8 cellular contexts compared by ENCODE assay signal in genomic region chr10:68301790-68302502, GRCh38. TPM values are rescaled to one million over a fixed set of nuclear protein-coding genes. Genes with fewer than 3 reads are reported as not detected.
DNase-seq lines count a peak whose midpoint lies in the region; ATAC-seq, FAIRE-seq and TF ChIP-seq lines count a peak whose summit lies in the region.

No MANE protein-coding gene starts in this region.

- H3K9me3 ChIP-seq in A549 (no peaks in the 10 kb centered on the region), OCI-LY3 (ENCODE audit: insufficient read depth, low read length) (peaks cover 6% of the 10 kb centered on the region; the same call in 1 of the 2 replicates)

- TF ChIP-seq CTCF in A549 (IDR thresholded peaks at IDR 0.05) (peak; percentile 76), OCI-LY3 (IDR thresholded peaks at IDR 0.05; ENCODE audit: low read depth, low read length) (peak; percentile 62), mesothelial cell of epicardium (IDR thresholded peaks at IDR 0.05; ENCODE audit: unreplicated experiment) (peak; percentile 51)

- no peak overlapping the region for H3K4me3 ChIP-seq in A549
- no peak overlapping the region for H3K4me3 ChIP-seq in OCI-LY3 (ENCODE audit: low read length)

- H3K4me1 Mint-ChIP-seq in effector memory CD8-positive, alpha-beta T cell (ENCODE audit: low read depth in 2 of 2) = no peaks in the 10 kb centered on the region
- peaks cover 13% of the 10 kb centered on the region for H3K4me1 Mint-ChIP-seq in mesothelial cell of epicardium
- H3K4me1 Mint-ChIP-seq in activated CD4-positive, alpha-beta memory T cell treated with anti-CD3 and anti-CD28 coated beads, Interleukin-2, amount 10 ng/mL, durations not matched to agents 7 days and 5 days = no peaks in the 10 kb centered on the region

- peak; percentile 82 to 85 for TF ChIP-seq RAD21 in A549 (conservative IDR thresholded peaks at IDR 0.05 in 1 of 2, IDR thresholded peaks at IDR 0.05 in 1 of 2)

- POLR2A ChIA-PET in A549 (lab: Yijun Ruan, JAX) = interaction anchor here (1.3 kb wide), 1 partner anchor 71 kb away, joined by 3 read pairs; the partner anchor contains the start of gene ATOH7
- POLR2A ChIA-PET in activated CD4-positive, alpha-beta memory T cell treated with anti-CD3 and anti-CD28 coated beads, Interleukin-2, amount 10 ng/mL, durations not matched to agents 7 days and 5 days (lab: Charles Lee) = no interaction called here

- H3K27me3 Mint-ChIP-seq in effector memory CD8-positive, alpha-beta T cell = no peaks in the 10 kb centered on the region
- H3K27me3 Mint-ChIP-seq in mesothelial cell of epicardium (ENCODE audit: low read depth) = no peaks in the 10 kb centered on the region
- H3K27me3 Mint-ChIP-seq in activated CD4-positive, alpha-beta memory T cell treated with anti-CD3 and anti-CD28 coated beads, Interleukin-2, amount 10 ng/mL, durations not matched to agents 7 days and 5 days = no peaks in the 10 kb centered on the region

- H3K4me3 Mint-ChIP-seq in effector memory CD8-positive, alpha-beta T cell = no peak overlapping the region
- no peak overlapping the region for H3K4me3 Mint-ChIP-seq in mesothelial cell of epicardium
- H3K4me3 Mint-ChIP-seq in activated CD4-positive, alpha-beta memory T cell treated with anti-CD3 and anti-CD28 coated beads, Interleukin-2, amount 10 ng/mL, durations not matched to agents 7 days and 5 days = no peak overlapping the region

- peak; percentile 82 to 88; a peak in 5 of 6 replicates for ATAC-seq in A549
- ATAC-seq in HG03520 (IDR thresholded peaks at IDR 0.05; ENCODE audit: unreplicated experiment) = peak; percentile 77
- ATAC-seq in effector memory CD8-positive, alpha-beta T cell (replicated peaks) = peak; percentile 47
- ATAC-seq in GM21423 (IDR thresholded peaks at IDR 0.05; ENCODE audit: unreplicated experiment) = no peak

- TF ChIP-seq POLR2A in A549 (IDR thresholded peaks at IDR 0.05; ENCODE audit: low read length) (no peak), GM12891 (IDR thresholded peaks at IDR 0.05; ENCODE audit: low read depth, low read length) (no peak)

- CTCF ChIA-PET in A549 (lab: Yijun Ruan, JAX) = interaction anchor here (0.6 to 5.1 kb wide), 58 partner anchors 9 to 895 kb away, joined by 3 to 72 read pairs (median 5); partner anchors contain the start of genes ATOH7 and PBLD
- CTCF ChIA-PET in activated CD4-positive, alpha-beta memory T cell treated with anti-CD3 and anti-CD28 coated beads, Interleukin-2, amount 10 ng/mL, durations not matched to agents 7 days and 5 days (lab: Charles Lee) = interaction anchor here (0.6 to 4.9 kb wide), 19 partner anchors 11 to 520 kb away, joined by 3 to 44 read pairs (median 5); partner anchors contain the start of genes ATOH7 and PBLD

- H3K27ac ChIP-seq in A549 = no peak overlapping the region
- no peak overlapping the region for H3K27ac ChIP-seq in OCI-LY3 (ENCODE audit: low read length)

- peaks cover 31% of the 10 kb centered on the region for H3K4me1 ChIP-seq in A549
- H3K4me1 ChIP-seq in OCI-LY3 (ENCODE audit: low read length) = peaks cover 33% of the 10 kb centered on the region

- H2AFZ ChIP-seq in OCI-LY3 (ENCODE audit: low read depth, low read length) = no peak overlapping the region

- H4K20me1 ChIP-seq in OCI-LY3 (ENCODE audit: insufficient read depth, low read length) = no peaks in the 10 kb centered on the region

- H3K4me2 ChIP-seq in A549 (peak overlapping the region; percentile 43; the same call in 2 of the 3 replicates), OCI-LY3 (ENCODE audit: low read length) (peak overlapping the region; percentile 96)

- no peak for TF ChIP-seq EP300 in A549 (IDR thresholded peaks at IDR 0.05)

- H3K79me2 ChIP-seq in OCI-LY3 (ENCODE audit: low read length) = no peaks in the 10 kb centered on the region

- DNase-seq in A549 (ENCODE audit: low read depth in 1 of 2, low spot score in 1 of 2) = peak; percentile 53 to 72
- DNase-seq in GM12891 (ENCODE audit: insufficient read length, low spot score) = no peak
- no peak for DNase-seq in effector memory CD8-positive, alpha-beta T cell
- no peak for DNase-seq in mesothelial cell of epicardium (ENCODE audit: low spot score in 2 of 2, unreplicated experiment in 2 of 2)
- DNase-seq in activated CD4-positive, alpha-beta memory T cell treated with anti-CD3 and anti-CD28 coated beads, Interleukin-2, amount 10 ng/mL, durations not matched to agents 7 days and 5 days = no peak

- no peaks in the 10 kb centered on the region for H3K27me3 ChIP-seq in OCI-LY3 (ENCODE audit: low read depth, low read length)

- no peak overlapping the region for H3K27ac Mint-ChIP-seq in effector memory CD8-positive, alpha-beta T cell
- H3K27ac Mint-ChIP-seq in mesothelial cell of epicardium = no peak overlapping the region
- H3K27ac Mint-ChIP-seq in activated CD4-positive, alpha-beta memory T cell treated with anti-CD3 and anti-CD28 coated beads, Interleukin-2, amount 10 ng/mL, durations not matched to agents 7 days and 5 days = no peak overlapping the region

- 45% methylated on average over 6 of the region's 6 CpGs for WGBS in A549 (ENCODE audit: missing lambda C conversion rate)

- no peaks in the 10 kb centered on the region for H3K36me3 ChIP-seq in OCI-LY3 (replicated peaks; ENCODE audit: low read depth, low read length)

- H3K9me3 Mint-ChIP-seq in effector memory CD8-positive, alpha-beta T cell = no peaks in the 10 kb centered on the region
- H3K9me3 Mint-ChIP-seq in mesothelial cell of epicardium = no peaks in the 10 kb centered on the region
- H3K9me3 Mint-ChIP-seq in activated CD4-positive, alpha-beta memory T cell treated with anti-CD3 and anti-CD28 coated beads, Interleukin-2, amount 10 ng/mL, durations not matched to agents 7 days and 5 days = no peaks in the 10 kb centered on the region

- H3K9ac ChIP-seq in OCI-LY3 (ENCODE audit: low read length) = no peak overlapping the region

- no peaks in the 10 kb centered on the region for H3K36me3 Mint-ChIP-seq in effector memory CD8-positive, alpha-beta T cell (ENCODE audit: insufficient read depth)
- no peaks in the 10 kb centered on the region for H3K36me3 Mint-ChIP-seq in mesothelial cell of epicardium
- no peaks in the 10 kb centered on the region for H3K36me3 Mint-ChIP-seq in activated CD4-positive, alpha-beta memory T cell treated with anti-CD3 and anti-CD28 coated beads, Interleukin-2, amount 10 ng/mL, durations not matched to agents 7 days and 5 days (ENCODE audit: low read depth)

- FAIRE-seq in A549 (lab: Jason Lieb, UNC) (peak; percentile 61), GM12891 (lab: Jason Lieb, UNC) (peak; percentile 92)

TF ChIP-seq in A549, 52 proteins besides CTCF, POLR2A, EP300 and RAD21 (continues in another document):
- TF ChIP-seq, protein P1, sequence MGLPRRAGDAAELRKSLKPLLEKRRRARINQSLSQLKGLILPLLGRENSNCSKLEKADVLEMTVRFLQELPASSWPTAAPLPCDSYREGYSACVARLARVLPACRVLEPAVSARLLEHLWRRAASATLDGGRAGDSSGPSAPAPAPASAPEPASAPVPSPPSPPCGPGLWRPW (IDR thresholded peaks at IDR 0.05) = no peak
- no peak for TF ChIP-seq NR3C1 (IDR thresholded peaks at IDR 0.05)
- peak; percentile 76 for TF ChIP-seq SMC3 (IDR thresholded peaks at IDR 0.05)
- TF ChIP-seq HOXB5 (CRISPR knock-in tag; IDR thresholded peaks at IDR 0.05) = peak; percentile 70; the same call in 1 of the 2 replicates
- no peak for TF ChIP-seq EHF (CRISPR knock-in tag; IDR thresholded peaks at IDR 0.05)
- no peak for TF ChIP-seq E2F6 (IDR thresholded peaks at IDR 0.05; ENCODE audit: borderline replicate concordance, low read depth)

TF ChIP-seq in GM12891, 5 proteins besides CTCF, POLR2A, EP300 and RAD21:
- TF ChIP-seq PAX5 (IDR thresholded peaks at IDR 0.05; ENCODE audit: insufficient read depth, low read length, severe bottlenecking) (no peak), SPI1 (IDR thresholded peaks at IDR 0.05; ENCODE audit: low read depth, low read length) (no peak), TAF1 (IDR thresholded peaks at IDR 0.05; ENCODE audit: low read depth, low read length) (no peak), POLR2AphosphoS5 (IDR thresholded peaks at IDR 0.05; ENCODE audit: low read depth, low read length) (no peak), POU2F2 (IDR thresholded peaks at IDR 0.05; ENCODE audit: low read depth, low read length) (no peak)

RNA-seq across cellular contexts. Expression of gene HNRNPH3, which starts 29.9 kb away (rescaled TPM):
- polyA plus RNA-seq in A549 (2011; rRNA removed) = 108 and 210 TPM in 2 replicates
- 94.8 and 117 TPM in 2 replicates for polyA plus RNA-seq in A549 (2012; cell fraction: cytosol; rRNA removed)
- 31.9 and 54.6 TPM in 2 replicates for polyA plus RNA-seq in A549 (2012; cell fraction: nucleus; rRNA removed)
- 354 to 392 TPM (median 391 TPM) in 3 replicates for polyA plus RNA-seq in A549 (2017; fragmentation: RNase III; extraction: RNeasy Plus Mini Kit Qiagen cat#74134 plus additional on column Dnase treatment)
- 32.2 and 36.4 TPM in 2 replicates for polyA minus RNA-seq in A549 (2011; rRNA and poly(A)+ RNA removed)
- 139 TPM for polyA plus RNA-seq in GM12891 (2012; ENCODE audit: low read depth, missing spikeins)
- 164 to 172 TPM (median 165 TPM) in 3 replicates for total RNA-seq in mesothelial cell of epicardium
- 100 to 1,000 TPM; 122 to 123 TPM for total RNA-seq in activated CD4-positive, alpha-beta memory T cell treated with anti-CD3 and anti-CD28 coated beads, Interleukin-2, amount 10 ng/mL, durations not matched to agents 7 days and 5 days

RNA-seq across cellular contexts. Expression of gene PBLD, which starts 30.8 kb away (rescaled TPM):
- polyA plus RNA-seq in A549 (2011; rRNA removed) (1.8 and 3.4 TPM in 2 replicates), A549 (2017; fragmentation: RNase III; extraction: RNeasy Plus Mini Kit Qiagen cat#74134 plus additional on column Dnase treatment) (4.2 to 4.5 TPM (median 4.2 TPM) in 3 replicates)
- 0.52 and 0.88 TPM in 2 replicates for polyA plus RNA-seq in A549 (2012; cell fraction: cytosol; rRNA removed)
- 0.41 and 0.93 TPM in 2 replicates for polyA plus RNA-seq in A549 (2012; cell fraction: nucleus; rRNA removed)
- 1.1 and 1.7 TPM in 2 replicates for polyA minus RNA-seq in A549 (2011; rRNA and poly(A)+ RNA removed)
- 1.4 TPM for polyA plus RNA-seq in GM12891 (2012; ENCODE audit: low read depth, missing spikeins)
- total RNA-seq in mesothelial cell of epicardium = 9.3 to 9.8 TPM (median 9.7 TPM) in 3 replicates
- 1 to 10 TPM; 1.4 to 2.1 TPM for total RNA-seq in activated CD4-positive, alpha-beta memory T cell treated with anti-CD3 and anti-CD28 coated beads, Interleukin-2, amount 10 ng/mL, durations not matched to agents 7 days and 5 days

Comparison
In these comparisons a context has a peak if more than half of its experiments do, and no peak if none do; other contexts are left out.
1. DNase-seq: peak in A549 (2 of 2); none in GM12891 (single experiment), effector memory CD8-positive, alpha-beta T cell (0 of 3), mesothelial cell of epicardium (0 of 2) and activated CD4-positive, alpha-beta memory T cell treated with anti-CD3 and anti-CD28 coated beads, Interleukin-2, amount 10 ng/mL, durations not matched to agents 7 days and 5 days (single experiment).
2. Peak in every context shown above with its lines, with median percentiles within 50 percentile points of each other: CTCF ChIP-seq.